Comparison of ENCODE assay signal across 13 cellular contexts in genomic region chr3:86785381-86785780, GRCh38.
DNase-seq lines count a peak whose midpoint lies in the region; ATAC-seq and TF ChIP-seq lines count a peak whose summit lies in the region.
"Had no signal": no experiment of that assay in that cellular context is flagged by ENCODE, and none has a peak within 500 bp of the region (broad histone marks: within the 10 kb centered on the region; RNA-seq: fewer than 3 reads in every experiment).

No MANE protein-coding gene starts in this region.

- intact Hi-C loops in left lung (cut with DNase I): no loop called here
- intact Hi-C loops in CD8-positive, alpha-beta T cell (cut with DNase I, micrococcal nuclease): loop anchor here in 1 of 2 experiments (10.0 kb wide), 1 partner anchor 379 kb away; no protein-coding TSS in a partner anchor
- intact Hi-C loops in CD4-positive, alpha-beta memory T cell (cut with micrococcal nuclease): no loop called here

- CTCF ChIA-PET in AG04449 (lab: Yijun Ruan, JAX): interaction anchor here (0.7 to 8.1 kb wide), 21 partner anchors 12 to 465 kb away, joined by 3 to 165 read pairs (median 5); partner anchors contain the start of gene CHMP2B
- CTCF ChIA-PET in CD8-positive, alpha-beta T cell (lab: Charles Lee): no interaction called here
- CTCF ChIA-PET in CD4-positive, alpha-beta memory T cell (lab: Charles Lee; ENCODE audit: partially characterized antibody): no interaction called here

- peak; percentile 46 for ATAC-seq in left lung
- no peak for ATAC-seq in GM21526 (IDR thresholded peaks at IDR 0.05; ENCODE audit: low FRiP score, unreplicated experiment)
- no peak for ATAC-seq in HG03378 (IDR thresholded peaks at IDR 0.05; ENCODE audit: unreplicated experiment)
- no peak for ATAC-seq in CD8-positive, alpha-beta T cell
- ATAC-seq: T-cell had no signal

- no peaks in the 10 kb centered on the region for H3K9me3 ChIP-seq in left lung
- no peaks in the 10 kb centered on the region for H3K9me3 ChIP-seq in CD8-positive, alpha-beta T cell (ENCODE audit: low read length)
- H3K9me3 ChIP-seq in CD4-positive, alpha-beta memory T cell (ENCODE audit: control insufficient read depth in 1 of 2, low read length in 2 of 2): no peaks in the 10 kb centered on the region

- POLR2A ChIA-PET in AG04449 (lab: Yijun Ruan, JAX): no interaction called here
- POLR2A ChIA-PET in CD8-positive, alpha-beta T cell (lab: Charles Lee): no interaction called here
- POLR2A ChIA-PET in CD4-positive, alpha-beta memory T cell (lab: Charles Lee; ENCODE audit: partially characterized antibody): no interaction called here

- no peaks in the 10 kb centered on the region for H3K4me1 ChIP-seq in left lung
- no peaks in the 10 kb centered on the region for H3K4me1 ChIP-seq in CD8-positive, alpha-beta T cell (ENCODE audit: insufficient read depth, low read length)
- H3K4me1 ChIP-seq in CD4-positive, alpha-beta memory T cell (ENCODE audit: insufficient read depth, low read length): no peaks in the 10 kb centered on the region

- peak overlapping the region in 1 of 5 experiments; percentile 16 for H3K27ac Mint-ChIP-seq in brain
- H3K27ac Mint-ChIP-seq in CD8-positive, alpha-beta T cell: no peak overlapping the region
- H3K27ac Mint-ChIP-seq in CD4-positive, alpha-beta memory T cell: no peak overlapping the region
- H3K27ac Mint-ChIP-seq: T-cell had no signal

- peaks cover 11% of the 10 kb centered on the region for H3K4me1 Mint-ChIP-seq in brain
- no peaks in the 10 kb centered on the region for H3K4me1 Mint-ChIP-seq in CD8-positive, alpha-beta T cell (ENCODE audit: low read depth)
- no peaks in the 10 kb centered on the region for H3K4me1 Mint-ChIP-seq in CD4-positive, alpha-beta memory T cell
- H3K4me1 Mint-ChIP-seq: T-cell had no signal

- H3K36me3 Mint-ChIP-seq in brain: no peaks in the 10 kb centered on the region
- H3K36me3 Mint-ChIP-seq in CD8-positive, alpha-beta T cell: no peaks in the 10 kb centered on the region
- no peaks in the 10 kb centered on the region for H3K36me3 Mint-ChIP-seq in CD4-positive, alpha-beta memory T cell
- H3K36me3 Mint-ChIP-seq: T-cell had no signal

- H3K27me3 ChIP-seq in left lung: no peaks in the 10 kb centered on the region
- H3K27me3 ChIP-seq in CD8-positive, alpha-beta T cell (ENCODE audit: insufficient read depth, low read length): no peaks in the 10 kb centered on the region
- H3K27me3 ChIP-seq in CD4-positive, alpha-beta memory T cell (ENCODE audit: insufficient read depth, low read length): no peaks in the 10 kb centered on the region

- H3K9me3 Mint-ChIP-seq in brain: no peaks in the 10 kb centered on the region
- H3K9me3 Mint-ChIP-seq in CD8-positive, alpha-beta T cell: no peaks in the 10 kb centered on the region
- peaks cover 0 to 4% (median 0%) of the 10 kb centered on the region in 8 donors for H3K9me3 Mint-ChIP-seq in CD4-positive, alpha-beta memory T cell

- TF ChIP-seq CTCF in AG04449 (IDR thresholded peaks at IDR 0.05; ENCODE audit: insufficient read depth, low read length, missing control alignments) (peak; percentile 44), brain (conservative IDR thresholded peaks at IDR 0.05) (peak; percentile 58 to 69), left lung (IDR thresholded peaks at IDR 0.05) (no peak)
- TF ChIP-seq CTCF in CD8-positive, alpha-beta T cell (IDR thresholded peaks at IDR 0.05): no peak

- no peaks in the 10 kb centered on the region for H3K27me3 Mint-ChIP-seq in brain
- H3K27me3 Mint-ChIP-seq in CD8-positive, alpha-beta T cell (ENCODE audit: low read depth): no peaks in the 10 kb centered on the region
- H3K27me3 Mint-ChIP-seq in CD4-positive, alpha-beta memory T cell: no peaks in the 10 kb centered on the region
- H3K27me3 Mint-ChIP-seq: T-cell had no signal

- H3K4me3 Mint-ChIP-seq in brain: no peak overlapping the region
- H3K4me3 Mint-ChIP-seq in CD8-positive, alpha-beta T cell: no peak overlapping the region
- H3K4me3 Mint-ChIP-seq in CD4-positive, alpha-beta memory T cell: no peak overlapping the region
- H3K4me3 Mint-ChIP-seq: T-cell had no signal

- H3K36me3 ChIP-seq in left lung: no peaks in the 10 kb centered on the region
- H3K36me3 ChIP-seq in CD8-positive, alpha-beta T cell (ENCODE audit: insufficient read depth, low read length): no peaks in the 10 kb centered on the region
- no peaks in the 10 kb centered on the region for H3K36me3 ChIP-seq in CD4-positive, alpha-beta memory T cell (ENCODE audit: insufficient read depth, low read length)

- no peak overlapping the region for H3K27ac ChIP-seq in left lung
- no peak overlapping the region for H3K27ac ChIP-seq in CD8-positive, alpha-beta T cell (ENCODE audit: low read depth, low read length)
- no peak overlapping the region for H3K27ac ChIP-seq in CD4-positive, alpha-beta memory T cell (ENCODE audit: low read depth, low read length)
- H3K27ac ChIP-seq: HL-60 had no signal

- DNase-seq in AG04449 (ENCODE audit: low read depth, low spot score) (no peak), HPDE6-E6E7 (ENCODE audit: extremely low spot score) (peak; percentile 6), left lung (no peak)
- no peak for DNase-seq in CD8-positive, alpha-beta T cell
- no peak for DNase-seq in CD4-positive, alpha-beta memory T cell
- DNase-seq: DMS53, left cardiac atrium, NCI-H2081 treated with DMSO at 0.1 percent for 48 hours, T-cell had no signal

- H3K4me3 ChIP-seq in AG04449 (ENCODE audit: low read depth, low read length) (no peak overlapping the region), left lung (no peak overlapping the region)
- H3K4me3 ChIP-seq in CD8-positive, alpha-beta T cell (ENCODE audit: low read depth, low read length): no peak overlapping the region
- no peak overlapping the region for H3K4me3 ChIP-seq in CD4-positive, alpha-beta memory T cell (ENCODE audit: low read length in 2 of 2)

Comparison
In these comparisons a context has a peak if more than half of its experiments do, and no peak if none do; other contexts are left out.
1. CTCF ChIP-seq: peak in AG04449 (single experiment) and brain (2 of 2); none in left lung (0 of 2) and CD8-positive, alpha-beta T cell (single experiment).